1 cellular context compared by ENCODE assay signal in genomic region chr2:96209011-96209728, GRCh38.
TF ChIP-seq lines count a peak whose summit lies in the region.

No MANE protein-coding gene starts in this region.

TF ChIP-seq in H1, 55 proteins besides CTCF, POLR2A, EP300 and RAD21:
- TF ChIP-seq CHD1 (IDR thresholded peaks at IDR 0.05; ENCODE audit: low read depth, low read length) (no peak), TAF7 (optimal IDR thresholded peaks at IDR 0.05; ENCODE audit: borderline replicate concordance, low read depth, low read length) (peak; percentile 25), TAF1 (IDR thresholded peaks at IDR 0.05; ENCODE audit: low read depth, low read length) (peak; percentile 78; the same call in 1 of the 2 replicates), ATF3 (IDR thresholded peaks at IDR 0.05; ENCODE audit: insufficient read depth, low read depth, low read length) (no peak), YY1 (IDR thresholded peaks at IDR 0.05; ENCODE audit: low read depth, low read length) (peak; percentile 93)
